Comparison of ENCODE assay signal across 22 cellular contexts in genomic region chr6:65708162-65708561, GRCh38.
"Had no signal": no experiment of that assay in that cellular context is flagged by ENCODE, and none has a peak within 500 bp of the region (broad histone marks: within the 10 kb centered on the region; RNA-seq: fewer than 3 reads in every experiment).

No MANE protein-coding gene starts in this region.

- DNase-seq: activated B cell treated with CpG ODN at 0.5 μM for 24 hours; activated CD4-positive, alpha-beta memory T cell treated with anti-CD3 and anti-CD28 coated beads for 36 hours; activated CD4-positive, alpha-beta T cell treated with anti-CD3 and anti-CD28 coated beads for 4 hours; activated CD4-positive, alpha-beta T cell treated with anti-CD3 and anti-CD28 coated beads, Interleukin-2, amount 50 U/mL, for 1 hour; activated CD4-positive, CD25-positive, alpha-beta regulatory T cell treated with anti-CD3 and anti-CD28 coated beads, Interleukin-2, amount 50 U/mL, for 72 hours; activated CD8-positive, alpha-beta memory T cell treated with anti-CD3 and anti-CD28 coated beads, Interleukin-2, amount 50 U/mL, for 4 hours; activated effector memory CD4-positive, alpha-beta T cell treated with Interleukin-2 at 50 U/mL for 16 hours; activated naive CD4-positive, alpha-beta T cell treated with anti-CD3 and anti-CD28 coated beads, Interleukin-2, amount 10 ng/mL, durations not matched to agents 7 days and 5 days; activated naive CD8-positive, alpha-beta T cell treated with anti-CD3 and anti-CD28 coated beads, Interleukin-2, amount 50 U/mL, for 24 hours; activated T-cell treated with anti-CD3 and anti-CD28 coated beads, Interleukin-2, amount 50 U/mL, for 48 hours; caudate nucleus; cerebellar nuclear complex; Kasumi-1; KG1; MG63; NCI-H510A; NCI-H526; Peyer's patch; RPMI8226; SHP77 treated with DMSO at 0.1 percent for 48 hours had no signal

- FAIRE-seq: bronchial epithelial cell, TTC549 had no signal

- ATAC-seq: activated naive CD8-positive, alpha-beta T cell treated with anti-CD3 and anti-CD28 coated beads, Interleukin-2, amount 50 U/mL, for 24 hours had no signal
